In genomic region chr15:67120009-67120838, GRCh38 we compare ENCODE assay signal across 8 cellular contexts. TPM values are rescaled to one million over a fixed set of nuclear protein-coding genes. Genes with fewer than 3 reads are reported as not detected.
DNase-seq lines count a peak whose midpoint lies in the region; ATAC-seq, FAIRE-seq and TF ChIP-seq lines count a peak whose summit lies in the region.

No MANE protein-coding gene starts in this region.

- SMC1A ChIA-PET in GM12878 (lab: Charles Lee; ENCODE audit: uncharacterized antibody, unreplicated experiment): interaction anchor here (0.7 to 14.1 kb wide), 14 partner anchors 11 to 718 kb away, joined by 3 to 179 read pairs (median 4); no protein-coding TSS in a partner anchor

- TF ChIP-seq POLR2A in GM12878 (IDR thresholded peaks at IDR 0.05; ENCODE audit: low read depth, low read length) (no peak), tibial nerve (IDR thresholded peaks at IDR 0.05) (no peak)

- in situ Hi-C loops in GM12878 (cut with MboI): no loop called here

- no peak overlapping the region for H2AFZ ChIP-seq in GM12878 (ENCODE audit: control insufficient read depth, low read depth, low read length)

- peak overlapping the region; percentile 95 for H3K27ac Mint-ChIP-seq in activated naive CD4-positive, alpha-beta T cell treated with anti-CD3 and anti-CD28 coated beads for 36 hours

- H3K9me3 Mint-ChIP-seq in activated naive CD4-positive, alpha-beta T cell treated with anti-CD3 and anti-CD28 coated beads for 36 hours: no peaks in the 10 kb centered on the region

- peaks cover 57% of the 10 kb centered on the region for H3K4me1 ChIP-seq in GM12878 (ENCODE audit: control insufficient read depth, insufficient read depth, low read length)
- H3K4me1 ChIP-seq in mucosa of descending colon (ENCODE audit: low read depth): peaks cover 43% of the 10 kb centered on the region
- H3K4me1 ChIP-seq in tibial nerve: peaks cover 0 to 89% (median 67%) of the 10 kb centered on the region in 4 donors

- WGBS in GM12878 (ENCODE audit: insufficient coverage, insufficient replicate concordance, low lambda C conversion rate, missing lambda C conversion rate): 65% methylated on average over 9 of the region's 9 CpGs
- WGBS in tibial nerve, 2 donors: 71 to 74% methylated on average over 9 of the region's 9 CpGs

- FAIRE-seq in GM12878 (lab: Jason Lieb, UNC): no peak
- FAIRE-seq in D721Med (lab: Jason Lieb, UNC): no peak

- peak overlapping the region; percentile 70 for H3K4me3 Mint-ChIP-seq in activated naive CD4-positive, alpha-beta T cell treated with anti-CD3 and anti-CD28 coated beads for 36 hours

- CTCF ChIA-PET in activated naive CD4-positive, alpha-beta T cell treated with anti-CD3 and anti-CD28 coated beads for 36 hours (lab: Charles Lee): interaction anchor here (0.6 to 2.1 kb wide), 7 partner anchors 9 to 559 kb away, joined by 3 to 9 read pairs (median 4); no protein-coding TSS in a partner anchor
- CTCF ChIA-PET in GM12878 (lab: Yijun Ruan, JAX): interaction anchor here (0.7 to 3.9 kb wide), 10 partner anchors 9 to 174 kb away, joined by 3 to 14 read pairs (median 4); no protein-coding TSS in a partner anchor

- H3K27me3 ChIP-seq in GM12878 (replicated peaks in 1 of 2; ENCODE audit: control insufficient read depth in 2 of 2, insufficient read depth in 2 of 2, low read length in 1 of 2) (no peaks in the 10 kb centered on the region), tibial nerve (no peaks in the 10 kb centered on the region)

- peak overlapping the region; percentile 58 for H3K27ac ChIP-seq in GM12878 (ENCODE audit: control insufficient read depth, insufficient read depth)
- peak overlapping the region; percentile 45 to 90 (median 89) for H3K27ac ChIP-seq in tibial nerve

- TF ChIP-seq CTCF in GM12878 (IDR thresholded peaks at IDR 0.05 in 2 of 3, conservative IDR thresholded peaks at IDR 0.05 in 1 of 3; ENCODE audit: control insufficient read depth in 2 of 3, extremely low read depth in 1 of 3, insufficient read depth in 1 of 3, low read depth in 3 of 3, low read length in 3 of 3) (no peak), mucosa of descending colon (IDR thresholded peaks at IDR 0.05) (no peak), tibial nerve (IDR thresholded peaks at IDR 0.05) (no peak), D721Med (IDR thresholded peaks at IDR 0.05; ENCODE audit: insufficient read depth, missing control alignments) (no peak)

- H3K4me2 ChIP-seq in GM12878 (ENCODE audit: control insufficient read depth, insufficient read depth): peak overlapping the region; percentile 64

- no TSS peak for BruUV-seq in GM12878 (replicated peaks; lab: Mats Ljungman, UMichigan)

- ATAC-seq in GM12878 (no peak), mucosa of descending colon (peak; percentile 48), HG02981 (IDR thresholded peaks at IDR 0.05; ENCODE audit: unreplicated experiment) (no peak)

- H3K9ac ChIP-seq in GM12878 (ENCODE audit: control insufficient read depth, insufficient read depth, low read length): peak overlapping the region; percentile 27

- peaks cover 3% of the 10 kb centered on the region for H3K36me3 Mint-ChIP-seq in activated naive CD4-positive, alpha-beta T cell treated with anti-CD3 and anti-CD28 coated beads for 36 hours (ENCODE audit: low read depth)

- no peaks in the 10 kb centered on the region for H3K9me3 ChIP-seq in GM12878 (replicated peaks; ENCODE audit: control insufficient read depth, insufficient read depth, low read length)
- H3K9me3 ChIP-seq in mucosa of descending colon: no peaks in the 10 kb centered on the region
- no peaks in the 10 kb centered on the region for H3K9me3 ChIP-seq in tibial nerve

- POLR2A ChIA-PET in GM12878 (lab: Charles Lee): interaction anchor here (0.6 to 3.1 kb wide), 13 partner anchors 10 to 120 kb away, joined by 3 to 24 read pairs (median 4); no protein-coding TSS in a partner anchor

- H3K27me3 Mint-ChIP-seq in activated naive CD4-positive, alpha-beta T cell treated with anti-CD3 and anti-CD28 coated beads for 36 hours (ENCODE audit: low read depth): no peaks in the 10 kb centered on the region

- no peak for TF ChIP-seq RAD21 in GM12878 (IDR thresholded peaks at IDR 0.05; ENCODE audit: insufficient read depth, low read depth, low read length)

- H3K4me3 ChIP-seq in GM12878 (no peak overlapping the region), mucosa of descending colon (no peak overlapping the region), tibial nerve (peak overlapping the region in 1 of 4 donors; percentile 18)

- H3K36me3 ChIP-seq in GM12878 (ENCODE audit: control insufficient read depth in 2 of 2, insufficient read depth in 2 of 2, low read length in 1 of 2): peaks cover under 1 to 5% of the 10 kb centered on the region in 2 experiments; a peak in 2 of 4 replicates
- H3K36me3 ChIP-seq in mucosa of descending colon (ENCODE audit: low read depth): no peaks in the 10 kb centered on the region
- no peaks in the 10 kb centered on the region for H3K36me3 ChIP-seq in tibial nerve

- H3K4me1 Mint-ChIP-seq in activated naive CD4-positive, alpha-beta T cell treated with anti-CD3 and anti-CD28 coated beads for 36 hours (ENCODE audit: low read depth): peaks cover 84% of the 10 kb centered on the region

- no peak for TF ChIP-seq EP300 in GM12878 (IDR thresholded peaks at IDR 0.05; ENCODE audit: borderline replicate concordance in 1 of 2, control insufficient read depth in 1 of 2, low read depth in 2 of 2, low read length in 2 of 2)
- TF ChIP-seq EP300 in tibial nerve (IDR thresholded peaks at IDR 0.05): no peak

- intact Hi-C loops in activated naive CD4-positive, alpha-beta T cell treated with anti-CD3 and anti-CD28 coated beads for 36 hours (cut with micrococcal nuclease): loop anchor here (2.0 kb wide), 1 partner anchor 55 kb away; no protein-coding TSS in a partner anchor
- intact Hi-C loops in GM12878 (cut with micrococcal nuclease; ENCODE audit: unreplicated experiment): no loop called here
- intact Hi-C loops in mucosa of descending colon (cut with DNase I, micrococcal nuclease): no loop called here

- no peaks in the 10 kb centered on the region for H4K20me1 ChIP-seq in GM12878 (ENCODE audit: control insufficient read depth, insufficient read depth)

- no peak for DNase-seq in activated naive CD4-positive, alpha-beta T cell treated with anti-CD3 and anti-CD28 coated beads for 36 hours
- no peak for DNase-seq in activated naive CD4-positive, alpha-beta T cell treated with anti-CD3 and anti-CD28 coated beads, Interleukin-2, amount 50 U/mL, for 16 hours
- no peak for DNase-seq in GM12878 (ENCODE audit: low read depth, low spot score)
- no peak for DNase-seq in mucosa of descending colon
- no peak for DNase-seq in tibial nerve (ENCODE audit: low spot score in 2 of 2)
- DNase-seq in NOMO-1 treated with dmso at 0.1 percent for 144 hours (lab: John Stamatoyannopoulos, UW; ENCODE audit: unreplicated experiment): no peak
- DNase-seq in D721Med (ENCODE audit: insufficient read length, low spot score): no peak

- RAD21 ChIA-PET in GM12878 (lab: Charles Lee; ENCODE audit: unreplicated experiment): interaction anchor here (0.6 to 7.2 kb wide), 16 partner anchors 9 to 104 kb away, joined by 3 to 57 read pairs (median 4); partner anchors contain the start of gene SMAD3

- peaks cover 72% of the 10 kb centered on the region for H3K79me2 ChIP-seq in GM12878 (ENCODE audit: control insufficient read depth, insufficient read depth, low read length)

TF ChIP-seq in GM12878, 131 proteins besides CTCF, POLR2A, EP300 and RAD21 (continues in another document):
- no peak for TF ChIP-seq SP1 (IDR thresholded peaks at IDR 0.05; ENCODE audit: low read depth, low read length)

RNA-seq across cellular contexts. Expression of gene SMAD3, which starts 54.8 kb away (rescaled TPM):
- 10 to 100 TPM; 35.1 to 39.2 TPM for total RNA-seq in activated naive CD4-positive, alpha-beta T cell treated with anti-CD3 and anti-CD28 coated beads for 36 hours
- total RNA-seq in GM12878 (2013; cell fraction: nucleolus; rRNA removed): 119 and 128 TPM in 2 replicates
- total RNA-seq in GM12878 (2014; rRNA removed) (12.2 and 15.6 TPM in 2 replicates), GM12878 (2014; rRNA removed; fragmentation: Illumina TruSeq; extraction: Trizol) (11.7 and 13.3 TPM in 2 replicates), GM12878 (2021) (39.9 and 40.0 TPM in 2 replicates), mucosa of descending colon (10 to 100 TPM; 38.5 to 76.3 (median 44.9) TPM), tibial nerve (10 to 100 TPM; 36.3 to 68.6 (median 44.1) TPM)
- 17.0 TPM for polyA plus RNA-seq in GM12878 (2011; ENCODE audit: low read depth)
- polyA plus RNA-seq in GM12878 (2011; rRNA removed) (15.0 and 28.2 TPM in 2 replicates), GM12878 (2014; fragmentation: Illumina TruSeq; extraction: Trizol) (31.9 and 43.2 TPM in 2 replicates), GM12878 (2014; fragmentation: Nextera tagmentation; extraction: Ambion mirVana) (1 to 10 TPM; 5.6 to 6.6 TPM), GM12878 (2014; rRNA removed) (22.4 and 27.7 TPM in 2 replicates), GM12878 (2016; fragmentation: Nextera tagmentation; extraction: Ambion mirVana) (10 to 100 TPM in 1 of 2 experiments, 1 to 10 TPM in 1; 8.0 to 18.7 TPM)
- polyA plus RNA-seq in GM12878 (2011; cell fraction: cytosol; rRNA removed): 21.5 and 22.5 TPM in 2 replicates
- polyA plus RNA-seq in GM12878 (2011; cell fraction: nucleus; rRNA removed): 85.6 and 92.9 TPM in 2 replicates
- polyA plus RNA-seq in GM12878 (2012): 41.6 and 42.7 TPM in 2 replicates
- 23.3 and 26.4 TPM in 2 replicates for polyA minus RNA-seq in GM12878 (2011; rRNA and poly(A)+ RNA removed)
- 11.1 and 14.3 TPM in 2 replicates for polyA minus RNA-seq in GM12878 (2011; cell fraction: cytosol; rRNA and poly(A)+ RNA removed)
- polyA minus RNA-seq in GM12878 (2011; cell fraction: nucleus; rRNA and poly(A)+ RNA removed): 17.3 and 26.6 TPM in 2 replicates
